In genomic region chr11:126561327-126561893, GRCh38 we compare ENCODE assay signal across 9 cellular contexts.
DNase-seq lines count a peak whose midpoint lies in the region; FAIRE-seq and TF ChIP-seq lines count a peak whose summit lies in the region.
"Had no signal": no experiment of that assay in that cellular context is flagged by ENCODE, and none has a peak within 500 bp of the region (broad histone marks: within the 10 kb centered on the region; RNA-seq: fewer than 3 reads in every experiment).

No MANE protein-coding gene starts in this region.

- no peaks in the 10 kb centered on the region for H3K79me2 ChIP-seq in hepatocyte

- no peaks in the 10 kb centered on the region for H3K9me2 ChIP-seq in hepatocyte (replicated peaks; ENCODE audit: insufficient read depth)

- CTCF ChIA-PET in AG04450 (lab: Charles Lee), result interaction anchor here (2.3 kb wide), 1 partner anchor 81 kb away, joined by 12 read pairs; no protein-coding TSS in a partner anchor

- no peaks in the 10 kb centered on the region for H3K27me3 ChIP-seq in AG04450 (ENCODE audit: control insufficient read depth, insufficient read depth, low read length)
- no peaks in the 10 kb centered on the region for H3K27me3 ChIP-seq in H7 (ENCODE audit: control insufficient read depth, insufficient read depth, low read length)
- peaks cover 16% of the 10 kb centered on the region for H3K27me3 ChIP-seq in hepatocyte

- WGBS in hepatocyte (ENCODE audit: low lambda C conversion rate, missing lambda C conversion rate), result 30% methylated on average over 8 of the region's 8 CpGs

- no peaks in the 10 kb centered on the region for H4K20me1 ChIP-seq in hepatocyte (ENCODE audit: insufficient read depth, poor library complexity, severe bottlenecking)

- no peak overlapping the region for H3K4me2 ChIP-seq in hepatocyte

- POLR2A ChIA-PET in AG04450 (lab: Yijun Ruan, JAX), result no interaction called here

- no peaks in the 10 kb centered on the region for H3K4me1 ChIP-seq in hepatocyte (ENCODE audit: insufficient read depth)

- FAIRE-seq in urothelium cell line (lab: Jason Lieb, UNC), result no peak

- H3K36me3 ChIP-seq in H7 (replicated peaks; ENCODE audit: control insufficient read depth, insufficient read depth, low read length) (no peaks in the 10 kb centered on the region), hepatocyte (replicated peaks; ENCODE audit: insufficient read depth, low read depth) (no peaks in the 10 kb centered on the region)

- H3K9me3 ChIP-seq in AG04450 (ENCODE audit: control insufficient read depth, insufficient read depth, low read length), result no peaks in the 10 kb centered on the region
- no peaks in the 10 kb centered on the region for H3K9me3 ChIP-seq in hepatocyte (ENCODE audit: low read depth)

- H3K4me3 ChIP-seq in AG04450 (ENCODE audit: low read depth, low read length) (no peak overlapping the region), H7 (ENCODE audit: insufficient read depth, low read depth, low read length) (no peak overlapping the region), hepatocyte (no peak overlapping the region)

- DNase-seq in AG04450 (ENCODE audit: low read depth, low spot score) (peak; percentile 45), H7 (peak; percentile 79), UCSD-AML1 (lab: John Stamatoyannopoulos, UW; ENCODE audit: unreplicated experiment) (peak; percentile 38), hepatocyte (ENCODE audit: low spot score) (peak; percentile 86), urothelium cell line (ENCODE audit: low spot score) (peak; percentile 35), foreskin melanocyte (no peak), putamen (ENCODE audit: low spot score) (no peak), NCI-H1105 (lab: John Stamatoyannopoulos, UW) (no peak)
- DNase-seq: naive B cell had no signal

- TF ChIP-seq CTCF in AG04450 (IDR thresholded peaks at IDR 0.05; ENCODE audit: low read depth, low read length) (no peak), hepatocyte (IDR thresholded peaks at IDR 0.05; ENCODE audit: poor library complexity) (no peak)

- H3K27ac ChIP-seq in AG04450 (ENCODE audit: low read depth, low read length), result no peak overlapping the region
- H3K27ac ChIP-seq in hepatocyte, result no peak overlapping the region

- no peak overlapping the region for H2AFZ ChIP-seq in hepatocyte

Comparison
In these comparisons a context has a peak if more than half of its experiments do, and no peak if none do; other contexts are left out.
1. DNase-seq: peak in AG04450 (single experiment), H7 (single experiment), UCSD-AML1 (single experiment), hepatocyte (single experiment) and urothelium cell line (single experiment); none in foreskin melanocyte (single experiment), putamen (single experiment) and NCI-H1105 (single experiment).